18 cellular contexts compared by ENCODE assay signal in the genomic region with DNA sequence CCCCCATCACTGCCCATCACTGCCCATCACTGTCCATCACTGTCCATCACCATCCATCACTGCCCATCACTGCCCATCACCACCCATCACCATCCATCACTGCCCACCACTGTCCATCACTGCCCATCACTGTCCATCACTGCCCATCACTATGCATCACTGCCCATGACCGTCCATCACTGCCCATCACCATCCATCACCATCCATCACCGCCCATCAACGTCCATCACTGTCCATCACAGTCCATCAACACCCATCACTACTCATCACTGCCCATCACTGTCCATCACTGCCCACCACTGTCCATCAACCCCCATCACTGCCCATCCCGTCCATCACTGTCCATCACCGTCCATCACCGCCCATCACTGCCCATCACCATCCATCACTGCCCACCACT. TPM values are rescaled to one million over a fixed set of nuclear protein-coding genes. Genes with fewer than 3 reads are reported as not detected.
DNase-seq lines count a peak whose midpoint lies in the region; ATAC-seq, FAIRE-seq and TF ChIP-seq lines count a peak whose summit lies in the region.
"Had no signal": no experiment of that assay in that cellular context is flagged by ENCODE, and none has a peak within 500 bp of the region (broad histone marks: within the 10 kb centered on the region; RNA-seq: fewer than 3 reads in every experiment).

No MANE protein-coding gene starts in this region.

- no peak overlapping the region for H3K4ac ChIP-seq in trophoblast cell (ENCODE audit: low read depth, low read length)

- no peak overlapping the region for H3K14ac ChIP-seq in trophoblast cell (ENCODE audit: low read length)

- no peak overlapping the region for H2BK120ac ChIP-seq in trophoblast cell (ENCODE audit: insufficient read depth, low read length, poor library complexity)

- H2AFZ ChIP-seq in trophoblast cell (ENCODE audit: insufficient read depth, low read length, poor library complexity) = no peak overlapping the region
- H2AFZ ChIP-seq: GM23248 had no signal

- H3K4me1 ChIP-seq in trophoblast cell (ENCODE audit: control insufficient read depth in 1 of 2, insufficient read depth in 2 of 2, low read length in 2 of 2) (no peaks in the 10 kb centered on the region), testis (no peaks in the 10 kb centered on the region)
- H3K4me1 ChIP-seq: BLaER1 had no signal

- no peak overlapping the region for H4K8ac ChIP-seq in trophoblast cell (ENCODE audit: low read depth, low read length)

- WGBS in trophoblast cell (ENCODE audit: extremely low coverage, insufficient coverage, insufficient read length) = no CpG with 5 or more reads among the region's 6 CpGs
- 92 to 95% methylated on average over 6 of the region's 6 CpGs for WGBS in testis, 2 donors

- no peaks in the 10 kb centered on the region for H3K27me3 ChIP-seq in trophoblast cell (ENCODE audit: insufficient read depth, low read length)
- no peaks in the 10 kb centered on the region for H3K27me3 ChIP-seq in testis
- no peaks in the 10 kb centered on the region for H3K27me3 ChIP-seq in MG63
- H3K27me3 ChIP-seq: BLaER1 had no signal

- FAIRE-seq in GM12891 (lab: Jason Lieb, UNC) = peak; percentile 20
- FAIRE-seq: G401.6, GM19239, H54 had no signal

- TF ChIP-seq POLR2A in GM12891 (IDR thresholded peaks at IDR 0.05; ENCODE audit: low read depth, low read length) (no peak), testis (IDR thresholded peaks at IDR 0.05) (no peak)

- no peak overlapping the region for H2BK12ac ChIP-seq in trophoblast cell (ENCODE audit: low read length)

- intact Hi-C loops in testis (cut with DNase I; ENCODE audit: low total_unique reads) = no loop called here

- no peak overlapping the region for H2BK5ac ChIP-seq in trophoblast cell (ENCODE audit: low read depth, low read length, poor library complexity)

- no peak overlapping the region for H2AK5ac ChIP-seq in trophoblast cell (ENCODE audit: low read length)

- no peak overlapping the region for H3K4me2 ChIP-seq in trophoblast cell (ENCODE audit: low read length)
- H3K4me2 ChIP-seq: BLaER1 had no signal

- no peak overlapping the region for H4K91ac ChIP-seq in trophoblast cell (ENCODE audit: low read depth, low read length)

- no peak overlapping the region for H4K12ac ChIP-seq in trophoblast cell (ENCODE audit: low read depth, low read length)

- H3K4me3 ChIP-seq in trophoblast cell (ENCODE audit: low read depth, low read length) (peak overlapping the region; percentile 49), testis (no peak overlapping the region), MG63 (no peak overlapping the region)
- H3K4me3 ChIP-seq: BLaER1, GM23248 had no signal

- peaks cover 18% of the 10 kb centered on the region for H3K9me3 ChIP-seq in trophoblast cell (ENCODE audit: insufficient read depth, low read depth, low read length)
- H3K9me3 ChIP-seq in testis = no peaks in the 10 kb centered on the region
- no peaks in the 10 kb centered on the region for H3K9me3 ChIP-seq in MG63
- H3K9me3 ChIP-seq: BLaER1 had no signal

- H3K36me3 ChIP-seq in trophoblast cell (ENCODE audit: control insufficient read depth in 1 of 2, insufficient read depth in 2 of 2, low read length in 2 of 2) = no peaks in the 10 kb centered on the region
- no peaks in the 10 kb centered on the region for H3K36me3 ChIP-seq in testis (ENCODE audit: low read depth, missing control alignments)
- H3K36me3 ChIP-seq in MG63 = no peaks in the 10 kb centered on the region
- H3K36me3 ChIP-seq: BLaER1 had no signal

- DNase-seq in GM12891 (ENCODE audit: insufficient read length, low spot score) (no peak), trophoblast cell (no peak), testis (peak; percentile 5), NCI-H2196 treated with DMSO at 0.1 percent for 48 hours (lab: John Stamatoyannopoulos, UW; ENCODE audit: unreplicated experiment) (no peak), HuH-7.5 (ENCODE audit: low spot score) (no peak), MG63 (no peak)
- DNase-seq in activated CD8-positive, alpha-beta memory T cell treated with anti-CD3 and anti-CD28 coated beads, Interleukin-2, amount 50 U/mL, for 48 hours = peak; percentile 10
- DNase-seq: 8988T; AML-193; CD8-positive, alpha-beta memory T cell; DMS79; GM23248 had no signal

- no peaks in the 10 kb centered on the region for H3K79me2 ChIP-seq in trophoblast cell (ENCODE audit: control insufficient read depth, insufficient read depth, low read length, poor library complexity)

- H3K79me1 ChIP-seq in trophoblast cell (ENCODE audit: low read length) = no peaks in the 10 kb centered on the region

- H3K27ac ChIP-seq in trophoblast cell (ENCODE audit: low read depth, low read length) (no peak overlapping the region), testis (no peak overlapping the region)
- H3K27ac ChIP-seq: BLaER1, GM23248 had no signal

- H3K9ac ChIP-seq in trophoblast cell (ENCODE audit: low read length) = no peak overlapping the region
- H3K9ac ChIP-seq: BLaER1, GM23248 had no signal

- ATAC-seq in HG03280 (IDR thresholded peaks at IDR 0.05; ENCODE audit: unreplicated experiment) = no peak

- no peak overlapping the region for H3K18ac ChIP-seq in trophoblast cell (ENCODE audit: low read length)

- no peak for TF ChIP-seq CTCF in testis (IDR thresholded peaks at IDR 0.05)

- no peak overlapping the region for H3K23ac ChIP-seq in trophoblast cell (ENCODE audit: low read length)

TF ChIP-seq in GM12891, 5 proteins besides CTCF, POLR2A, EP300 and RAD21:
- TF ChIP-seq POU2F2 (IDR thresholded peaks at IDR 0.05; ENCODE audit: low read depth, low read length) = no peak
- no peak for TF ChIP-seq TAF1 (IDR thresholded peaks at IDR 0.05; ENCODE audit: low read depth, low read length)
- TF ChIP-seq PAX5 (IDR thresholded peaks at IDR 0.05; ENCODE audit: insufficient read depth, low read length, severe bottlenecking) = no peak
- TF ChIP-seq POLR2AphosphoS5 (IDR thresholded peaks at IDR 0.05; ENCODE audit: low read depth, low read length) = no peak
- TF ChIP-seq SPI1 (IDR thresholded peaks at IDR 0.05; ENCODE audit: low read depth, low read length) = no peak

RNA-seq across cellular contexts. Expression of gene OTOS, which starts 57.8 kb away (rescaled TPM):
- polyA plus RNA-seq in GM12891 (2012; ENCODE audit: low read depth, missing spikeins) = not detected
- not detected in 2 replicates for polyA plus RNA-seq in trophoblast cell (2013)
- total RNA-seq in testis = 1 to 10 TPM in 1 of 2 donors, not detected in 1; 1.5 TPM
- polyA plus RNA-seq in testis (ENCODE audit: insufficient read depth, low read depth, low replicate concordance) = 1.2 TPM
- total RNA-seq in MG63 (2014; rRNA removed; shearing (Covaris generic); ENCODE audit: low replicate concordance) = not detected in 2 replicates
- total RNA-seq: CD8-positive, alpha-beta memory T cell; GM23248; HT1080 had no signal
- polyA plus RNA-seq: CD8-positive, alpha-beta memory T cell; GM23248 had no signal

Comparison
In these comparisons a context has a peak if more than half of its experiments do, and no peak if none do; other contexts are left out.
1. DNase-seq: peak in activated CD8-positive, alpha-beta memory T cell treated with anti-CD3 and anti-CD28 coated beads, Interleukin-2, amount 50 U/mL, for 48 hours (single experiment) and testis (single experiment); none in GM12891 (single experiment), trophoblast cell (0 of 2), NCI-H2196 treated with DMSO at 0.1 percent for 48 hours (single experiment), HuH-7.5 (single experiment) and MG63 (single experiment).